8 cellular contexts compared by ENCODE assay signal in the genomic region with DNA sequence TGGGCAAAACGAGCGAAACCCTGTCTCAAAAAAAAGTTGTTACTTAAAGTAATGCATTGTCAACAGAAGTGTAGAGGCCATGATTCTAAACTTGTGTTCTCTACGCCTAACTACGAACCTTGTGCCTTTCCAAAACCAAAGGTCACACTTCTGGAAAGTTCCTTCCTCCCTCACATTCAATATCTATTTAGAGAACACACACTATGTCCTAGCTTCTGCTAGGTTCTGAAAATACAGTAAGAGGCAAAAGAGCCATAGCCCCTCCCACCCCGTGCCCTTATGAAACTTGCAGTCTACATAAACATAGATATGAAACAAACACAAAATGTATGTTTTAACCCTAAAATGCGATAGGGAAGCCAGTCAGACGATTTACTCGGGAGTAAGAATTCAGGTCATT. TPM values are rescaled to one million over a fixed set of nuclear protein-coding genes. Genes with fewer than 3 reads are reported as not detected.
DNase-seq lines count a peak whose midpoint lies in the region; ATAC-seq and TF ChIP-seq lines count a peak whose summit lies in the region.

No MANE protein-coding gene starts in this region.

- H3K27me3 Mint-ChIP-seq in activated CD4-positive, alpha-beta T cell treated with anti-CD3 and anti-CD28 coated beads for 36 hours, result no peaks in the 10 kb centered on the region

- POLR2A ChIA-PET in activated CD4-positive, alpha-beta T cell treated with anti-CD3 and anti-CD28 coated beads for 36 hours (lab: Charles Lee), result interaction anchor here (0.8 to 1.3 kb wide), 5 partner anchors 35 to 317 kb away, joined by 3 to 5 read pairs (median 4); partner anchors contain the start of gene RNF6
- POLR2A ChIA-PET in PC-3 (lab: Charles Lee; ENCODE audit: unreplicated experiment), result no interaction called here

- no peaks in the 10 kb centered on the region for H3K79me2 ChIP-seq in PC-3 (ENCODE audit: low read length)

- no peak for DNase-seq in activated CD4-positive, alpha-beta T cell treated with anti-CD3 and anti-CD28 coated beads for 36 hours
- no peak for DNase-seq in activated CD4-positive, alpha-beta T cell treated with anti-CD3 and anti-CD28 coated beads for 48 hours
- no peak for DNase-seq in PC-3
- DNase-seq in esophagus squamous epithelium (lab: John Stamatoyannopoulos, UW), result no peak
- DNase-seq in pons (ENCODE audit: low spot score), result peak; percentile 60
- no peak for DNase-seq in dermis blood vessel endothelial cell
- DNase-seq in AG08396 (ENCODE audit: low spot score), result no peak
- DNase-seq in LoVo (ENCODE audit: low spot score), result no peak

- 0 out of 2 replicates have a peak, but pooled peaks cover 3% of the 10 kb centered on the region for H3K27me3 ChIP-seq in PC-3 (ENCODE audit: low read length)
- no peaks in the 10 kb centered on the region for H3K27me3 ChIP-seq in esophagus squamous epithelium

- CTCF ChIA-PET in activated CD4-positive, alpha-beta T cell treated with anti-CD3 and anti-CD28 coated beads for 36 hours (lab: Charles Lee), result interaction anchor here (0.7 to 3.9 kb wide), 35 partner anchors 10 to 898 kb away, joined by 3 to 65 read pairs (median 6); partner anchors contain the start of gene RNF6
- CTCF ChIA-PET in PC-3 (lab: Charles Lee), result interaction anchor here (0.6 to 2.7 kb wide), 4 partner anchors 69 to 513 kb away, joined by 4 to 34 read pairs (median 17); no protein-coding TSS in a partner anchor

- peaks cover 7% of the 10 kb centered on the region for H3K36me3 Mint-ChIP-seq in activated CD4-positive, alpha-beta T cell treated with anti-CD3 and anti-CD28 coated beads for 36 hours (ENCODE audit: low read depth)

- no peak overlapping the region for H3K27ac ChIP-seq in PC-3 (ENCODE audit: low read length)
- H3K27ac ChIP-seq in esophagus squamous epithelium, result peak overlapping the region; percentile 54 to 82 (median 80)

- intact Hi-C loops in activated CD4-positive, alpha-beta T cell treated with anti-CD3 and anti-CD28 coated beads for 36 hours (cut with DNase I, micrococcal nuclease), result loop anchor here (1.0 to 10.0 kb wide), 10 partner anchors 36 to 1439 kb away; partner anchors contain the start of genes LNX2 (in 1 of the 2), NUP58 (in 1 of the 2), POLR1D (in 1 of the 2) and RNF6 (in 1 of the 2)
- intact Hi-C loops in PC-3 (cut with micrococcal nuclease), result loop anchor here (1.0 to 10.0 kb wide), 3 partner anchors 36 to 311 kb away; no protein-coding TSS in a partner anchor
- intact Hi-C loops in esophagus squamous epithelium (cut with DNase I), result loop anchor here (5.0 kb wide), 1 partner anchor 372 kb away; the partner anchor contains the start of gene WASF3

- no peaks in the 10 kb centered on the region for H3K9me3 ChIP-seq in PC-3 (ENCODE audit: low read length)
- H3K9me3 ChIP-seq in esophagus squamous epithelium, result no peaks in the 10 kb centered on the region

- peak overlapping the region; percentile 82 for H3K4me3 Mint-ChIP-seq in activated CD4-positive, alpha-beta T cell treated with anti-CD3 and anti-CD28 coated beads for 36 hours

- H4K20me1 ChIP-seq in PC-3 (ENCODE audit: low read length), result no peaks in the 10 kb centered on the region

- 33 to 34% methylated on average over 8 of the region's 8 CpGs for WGBS in esophagus squamous epithelium, 2 donors

- H2AFZ ChIP-seq in PC-3 (ENCODE audit: low read length), result peak overlapping the region; percentile 97

- TF ChIP-seq CTCF in PC-3 (conservative IDR thresholded peaks at IDR 0.05; ENCODE audit: low read depth, low read length) (no peak), esophagus squamous epithelium (IDR thresholded peaks at IDR 0.05) (no peak)

- peak overlapping the region; percentile 96 for H3K27ac Mint-ChIP-seq in activated CD4-positive, alpha-beta T cell treated with anti-CD3 and anti-CD28 coated beads for 36 hours

- no peaks in the 10 kb centered on the region for H3K9me3 Mint-ChIP-seq in activated CD4-positive, alpha-beta T cell treated with anti-CD3 and anti-CD28 coated beads for 36 hours (ENCODE audit: low read depth)

- peak overlapping the region; percentile 80 for H3K4me3 ChIP-seq in PC-3 (ENCODE audit: low read length)
- peak overlapping the region; percentile 44 to 75 (median 63) for H3K4me3 ChIP-seq in esophagus squamous epithelium

- no peak for ATAC-seq in activated CD4-positive, alpha-beta T cell treated with anti-CD3 and anti-CD28 coated beads for 36 hours
- peak; percentile 6; the same call in 1 of the 2 replicates for ATAC-seq in PC-3

- H3K4me1 ChIP-seq in PC-3 (ENCODE audit: insufficient read depth, low read length), result 0 out of 2 replicates have a peak, but pooled peaks cover 4% of the 10 kb centered on the region
- peaks cover 6 to 15% (median 6%) of the 10 kb centered on the region in 3 donors for H3K4me1 ChIP-seq in esophagus squamous epithelium

- H3F3A ChIP-seq in PC-3 (ENCODE audit: low read length, unreplicated experiment), result no peaks in the 10 kb centered on the region

- no peak for TF ChIP-seq POLR2A in esophagus squamous epithelium (IDR thresholded peaks at IDR 0.05)

- BruUV-seq in PC-3 (replicated peaks; lab: Mats Ljungman, UMichigan), result no TSS peak

- H3K4me1 Mint-ChIP-seq in activated CD4-positive, alpha-beta T cell treated with anti-CD3 and anti-CD28 coated beads for 36 hours, result peaks cover 29% of the 10 kb centered on the region

- H3K9ac ChIP-seq in PC-3 (ENCODE audit: low read length), result peak overlapping the region; percentile 68

- no peaks in the 10 kb centered on the region for H3K36me3 ChIP-seq in PC-3 (ENCODE audit: low read depth, low read length)
- peaks cover 0 to 5% (median 0%) of the 10 kb centered on the region in 3 donors for H3K36me3 ChIP-seq in esophagus squamous epithelium

- no peaks in the 10 kb centered on the region for H3K9me2 ChIP-seq in PC-3 (replicated peaks; ENCODE audit: low read length)

- H3K4me2 ChIP-seq in PC-3 (ENCODE audit: low read length), result peak overlapping the region; percentile 87

RNA-seq across cellular contexts. Expression of gene RNF6, which starts 36.4 kb away (rescaled TPM):
- 10 to 100 TPM; 37.0 to 42.4 TPM for total RNA-seq in activated CD4-positive, alpha-beta T cell treated with anti-CD3 and anti-CD28 coated beads for 36 hours
- total RNA-seq in PC-3 (2014; rRNA removed), result 23.8 and 34.0 TPM in 2 replicates
- 10 to 100 TPM; 23.4 to 41.4 (median 29.6) TPM for total RNA-seq in esophagus squamous epithelium
- 54.3 and 80.6 TPM in 2 replicates for total RNA-seq in dermis blood vessel endothelial cell
